20 cellular contexts compared by ENCODE assay signal in the genomic region with DNA sequence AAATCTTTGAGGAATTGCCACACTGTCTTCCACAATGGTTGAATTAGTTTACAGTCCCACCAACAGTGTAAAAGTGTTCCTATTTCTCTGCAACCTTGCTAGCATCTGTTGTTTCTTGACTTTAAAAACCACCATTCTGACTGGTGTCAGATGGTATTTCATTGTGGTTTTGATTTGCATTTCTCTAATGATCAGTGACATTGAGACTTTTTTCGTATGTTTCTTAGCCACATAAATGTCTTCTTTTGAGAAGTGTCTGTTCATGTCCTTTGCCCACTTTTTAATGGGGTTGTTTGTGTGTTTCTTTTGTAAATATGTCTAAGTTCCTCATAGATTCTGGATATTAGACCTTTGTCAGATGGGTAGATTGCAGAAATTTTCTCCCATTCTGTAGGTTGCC. TPM values are rescaled to one million over a fixed set of nuclear protein-coding genes. Genes with fewer than 3 reads are reported as not detected.
"Had no signal": no experiment of that assay in that cellular context is flagged by ENCODE, and none has a peak within 500 bp of the region (broad histone marks: within the 10 kb centered on the region; RNA-seq: fewer than 3 reads in every experiment).

No MANE protein-coding gene starts in this region.

RNA-seq across cellular contexts. Expression of a gene that starts 6.1 kb away (rescaled TPM):
- total RNA-seq: colonic mucosa, dermis microvascular lymphatic vessel endothelial cell, esophagus mucosa, gastrocnemius medialis, glomerular endothelial cell, kidney epithelial cell, left cardiac atrium, left ventricle myocardium superior, lower leg skin, lower lobe of right lung, lung microvascular endothelial cell, mesenteric fat pad, mucosa of descending colon had no signal
- polyA plus RNA-seq: heart right ventricle, keratinocyte had no signal

RNA-seq across cellular contexts. Expression of a gene that starts 13.2 kb away (rescaled TPM):
- total RNA-seq: colonic mucosa, dermis microvascular lymphatic vessel endothelial cell, esophagus mucosa, esophagus squamous epithelium, gastrocnemius medialis, glomerular endothelial cell, heart right ventricle, kidney epithelial cell, left cardiac atrium, left lung, left ventricle myocardium superior, lower leg skin, lower lobe of right lung, lung microvascular endothelial cell, mesenteric fat pad, mucosa of descending colon had no signal
- polyA plus RNA-seq: heart right ventricle, keratinocyte had no signal

RNA-seq across cellular contexts. Expression of a gene that starts 14.1 kb away (rescaled TPM):
- total RNA-seq: colonic mucosa, dermis microvascular lymphatic vessel endothelial cell, esophagus mucosa, esophagus squamous epithelium, gastrocnemius medialis, glomerular endothelial cell, heart right ventricle, kidney epithelial cell, left cardiac atrium, left lung, left ventricle myocardium superior, lower leg skin, lower lobe of right lung, lung microvascular endothelial cell, mesenteric fat pad, mesothelial cell of epicardium, mucosa of descending colon, myocyte had no signal
- polyA plus RNA-seq: heart right ventricle, keratinocyte had no signal

RNA-seq across cellular contexts. Expression of a gene that starts 35.5 kb away (rescaled TPM):
- total RNA-seq: colonic mucosa, dermis microvascular lymphatic vessel endothelial cell, endodermal cell, esophagus mucosa, esophagus squamous epithelium, gastrocnemius medialis, glomerular endothelial cell, heart right ventricle, kidney epithelial cell, left cardiac atrium, left lung, left ventricle myocardium superior, lower leg skin, lower lobe of right lung, lung microvascular endothelial cell, mesenteric fat pad, mucosa of descending colon, myocyte had no signal
- polyA plus RNA-seq: heart right ventricle, keratinocyte had no signal

RNA-seq across cellular contexts. Expression of a gene that starts 46.4 kb away (rescaled TPM):
- total RNA-seq: colonic mucosa, dermis microvascular lymphatic vessel endothelial cell, esophagus mucosa, esophagus squamous epithelium, gastrocnemius medialis, glomerular endothelial cell, heart right ventricle, kidney epithelial cell, left cardiac atrium, left lung, left ventricle myocardium superior, lower leg skin, lower lobe of right lung, lung microvascular endothelial cell, mesenteric fat pad, mesothelial cell of epicardium, mucosa of descending colon, myocyte had no signal
- polyA plus RNA-seq: heart right ventricle, keratinocyte had no signal
